ENCODE assay signal across 1 cellular context in genomic region chr20:54207743-54208491, GRCh38.
A peak's percentile ranks its signal among the peaks of the same experiment; 100 is the strongest.
TF ChIP-seq lines count a peak whose summit lies in the region.

Gene PFDN4 (plus strand): TSS chr20:54208087. CDS start chr20:54208101, 14 bp downstream.

TF ChIP-seq in HepG2, 621 proteins besides CTCF, POLR2A, EP300 and RAD21 (continued from another document and continues in another):
- TF ChIP-seq, protein P1, sequence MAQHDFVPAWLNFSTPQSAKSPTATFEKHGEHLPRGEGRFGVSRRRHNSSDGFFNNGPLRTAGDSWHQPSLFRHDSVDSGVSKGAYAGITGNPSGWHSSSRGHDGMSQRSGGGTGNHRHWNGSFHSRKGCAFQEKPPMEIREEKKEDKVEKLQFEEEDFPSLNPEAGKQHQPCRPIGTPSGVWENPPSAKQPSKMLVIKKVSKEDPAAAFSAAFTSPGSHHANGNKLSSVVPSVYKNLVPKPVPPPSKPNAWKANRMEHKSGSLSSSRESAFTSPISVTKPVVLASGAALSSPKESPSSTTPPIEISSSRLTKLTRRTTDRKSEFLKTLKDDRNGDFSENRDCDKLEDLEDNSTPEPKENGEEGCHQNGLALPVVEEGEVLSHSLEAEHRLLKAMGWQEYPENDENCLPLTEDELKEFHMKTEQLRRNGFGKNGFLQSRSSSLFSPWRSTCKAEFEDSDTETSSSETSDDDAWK (CRISPR knock-in tag; IDR thresholded peaks at IDR 0.05): no peak
- TF ChIP-seq FOXO4 (CRISPR knock-in tag; conservative IDR thresholded peaks at IDR 0.05): peak; percentile 95; the same call in 1 of the 2 replicates
- TF ChIP-seq HOXA3 (CRISPR knock-in tag; IDR thresholded peaks at IDR 0.05): peak; percentile 90
- peak; percentile 92 for TF ChIP-seq ZNF407 (CRISPR knock-in tag; IDR thresholded peaks at IDR 0.05; ENCODE audit: not compliant biosample characterization)
- peak; percentile 38 for TF ChIP-seq NFYC (CRISPR knock-in tag; IDR thresholded peaks at IDR 0.05)
- no peak for TF ChIP-seq NBN (conservative IDR thresholded peaks at IDR 0.05)
- peak; percentile 60 for TF ChIP-seq GATA4 (IDR thresholded peaks at IDR 0.05; ENCODE audit: borderline replicate concordance, low read depth)
- TF ChIP-seq ZNF737 (CRISPR knock-in tag; IDR thresholded peaks at IDR 0.05; ENCODE audit: borderline replicate concordance): no peak
- TF ChIP-seq, protein P2, sequence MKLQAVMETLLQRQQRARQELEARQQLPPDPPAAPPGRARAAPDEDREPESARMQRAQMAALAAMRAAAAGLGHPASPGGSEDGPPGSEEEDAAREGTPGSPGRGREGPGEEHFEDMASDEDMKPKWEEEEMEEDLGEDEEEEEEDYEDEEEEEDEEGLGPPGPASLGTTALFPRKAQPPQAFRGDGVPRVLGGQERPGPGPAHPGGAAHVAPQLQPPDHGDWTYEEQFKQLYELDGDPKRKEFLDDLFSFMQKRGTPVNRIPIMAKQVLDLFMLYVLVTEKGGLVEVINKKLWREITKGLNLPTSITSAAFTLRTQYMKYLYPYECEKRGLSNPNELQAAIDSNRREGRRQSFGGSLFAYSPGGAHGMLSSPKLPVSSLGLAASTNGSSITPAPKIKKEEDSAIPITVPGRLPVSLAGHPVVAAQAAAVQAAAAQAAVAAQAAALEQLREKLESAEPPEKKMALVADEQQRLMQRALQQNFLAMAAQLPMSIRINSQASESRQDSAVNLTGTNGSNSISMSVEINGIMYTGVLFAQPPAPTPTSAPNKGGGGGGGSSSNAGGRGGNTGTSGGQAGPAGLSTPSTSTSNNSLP (IDR thresholded peaks at IDR 0.05; ENCODE audit: low read depth, low read length): peak; percentile 90
- TF ChIP-seq ZNF547 (CRISPR knock-in tag; IDR thresholded peaks at IDR 0.05): peak; percentile 99
- peak; percentile 86; the same call in 1 of the 2 replicates for TF ChIP-seq ZBTB10 (CRISPR knock-in tag; IDR thresholded peaks at IDR 0.05; ENCODE audit: borderline replicate concordance)
- TF ChIP-seq ZNF790 (CRISPR knock-in tag; IDR thresholded peaks at IDR 0.05; ENCODE audit: borderline replicate concordance): peak; percentile 96; the same call in 1 of the 2 replicates
- no peak for TF ChIP-seq ZNF496 (CRISPR knock-in tag; IDR thresholded peaks at IDR 0.05; ENCODE audit: insufficient replicate concordance)
- TF ChIP-seq HNF1B (CRISPR knock-in tag; IDR thresholded peaks at IDR 0.05): peak; percentile 93
- TF ChIP-seq CBFB (CRISPR knock-in tag; IDR thresholded peaks at IDR 0.05): peak; percentile 85
- no peak for TF ChIP-seq ZNF652 (CRISPR knock-in tag; IDR thresholded peaks at IDR 0.05; ENCODE audit: borderline replicate concordance, low read depth)
- TF ChIP-seq IRF2 (CRISPR knock-in tag; IDR thresholded peaks at IDR 0.05): peak; percentile 90
- TF ChIP-seq ZKSCAN8 (CRISPR knock-in tag; IDR thresholded peaks at IDR 0.05; ENCODE audit: borderline replicate concordance): peak; percentile 83; the same call in 1 of the 2 replicates
- TF ChIP-seq TGIF2 (CRISPR knock-in tag; IDR thresholded peaks at IDR 0.05): peak; percentile 91
- peak; percentile 28 for TF ChIP-seq ZNF691 (CRISPR knock-in tag; IDR thresholded peaks at IDR 0.05; ENCODE audit: borderline replicate concordance, low read depth)
- peak; percentile 72; the same call in 1 of the 2 replicates for TF ChIP-seq EEA1 (CRISPR knock-in tag; IDR thresholded peaks at IDR 0.05; ENCODE audit: borderline replicate concordance)
- TF ChIP-seq, protein P3, sequence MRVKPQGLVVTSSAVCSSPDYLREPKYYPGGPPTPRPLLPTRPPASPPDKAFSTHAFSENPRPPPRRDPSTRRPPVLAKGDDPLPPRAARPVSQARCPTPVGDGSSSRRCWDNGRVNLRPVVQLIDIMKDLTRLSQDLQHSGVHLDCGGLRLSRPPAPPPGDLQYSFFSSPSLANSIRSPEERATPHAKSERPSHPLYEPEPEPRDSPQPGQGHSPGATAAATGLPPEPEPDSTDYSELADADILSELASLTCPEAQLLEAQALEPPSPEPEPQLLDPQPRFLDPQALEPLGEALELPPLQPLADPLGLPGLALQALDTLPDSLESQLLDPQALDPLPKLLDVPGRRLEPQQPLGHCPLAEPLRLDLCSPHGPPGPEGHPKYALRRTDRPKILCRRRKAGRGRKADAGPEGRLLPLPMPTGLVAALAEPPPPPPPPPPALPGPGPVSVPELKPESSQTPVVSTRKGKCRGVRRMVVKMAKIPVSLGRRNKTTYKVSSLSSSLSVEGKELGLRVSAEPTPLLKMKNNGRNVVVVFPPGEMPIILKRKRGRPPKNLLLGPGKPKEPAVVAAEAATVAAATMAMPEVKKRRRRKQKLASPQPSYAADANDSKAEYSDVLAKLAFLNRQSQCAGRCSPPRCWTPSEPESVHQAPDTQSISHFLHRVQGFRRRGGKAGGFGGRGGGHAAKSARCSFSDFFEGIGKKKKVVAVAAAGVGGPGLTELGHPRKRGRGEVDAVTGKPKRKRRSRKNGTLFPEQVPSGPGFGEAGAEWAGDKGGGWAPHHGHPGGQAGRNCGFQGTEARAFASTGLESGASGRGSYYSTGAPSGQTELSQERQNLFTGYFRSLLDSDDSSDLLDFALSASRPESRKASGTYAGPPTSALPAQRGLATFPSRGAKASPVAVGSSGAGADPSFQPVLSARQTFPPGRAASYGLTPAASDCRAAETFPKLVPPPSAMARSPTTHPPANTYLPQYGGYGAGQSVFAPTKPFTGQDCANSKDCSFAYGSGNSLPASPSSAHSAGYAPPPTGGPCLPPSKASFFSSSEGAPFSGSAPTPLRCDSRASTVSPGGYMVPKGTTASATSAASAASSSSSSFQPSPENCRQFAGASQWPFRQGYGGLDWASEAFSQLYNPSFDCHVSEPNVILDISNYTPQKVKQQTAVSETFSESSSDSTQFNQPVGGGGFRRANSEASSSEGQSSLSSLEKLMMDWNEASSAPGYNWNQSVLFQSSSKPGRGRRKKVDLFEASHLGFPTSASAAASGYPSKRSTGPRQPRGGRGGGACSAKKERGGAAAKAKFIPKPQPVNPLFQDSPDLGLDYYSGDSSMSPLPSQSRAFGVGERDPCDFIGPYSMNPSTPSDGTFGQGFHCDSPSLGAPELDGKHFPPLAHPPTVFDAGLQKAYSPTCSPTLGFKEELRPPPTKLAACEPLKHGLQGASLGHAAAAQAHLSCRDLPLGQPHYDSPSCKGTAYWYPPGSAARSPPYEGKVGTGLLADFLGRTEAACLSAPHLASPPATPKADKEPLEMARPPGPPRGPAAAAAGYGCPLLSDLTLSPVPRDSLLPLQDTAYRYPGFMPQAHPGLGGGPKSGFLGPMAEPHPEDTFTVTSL (CRISPR knock-in tag; IDR thresholded peaks at IDR 0.05; ENCODE audit: borderline replicate concordance): peak; percentile 60; the same call in 1 of the 2 replicates
